ENCODE assay signal across 22 cellular contexts in genomic region chrX:104618106-104618895, GRCh38. TPM values are rescaled to one million over a fixed set of nuclear protein-coding genes. Genes with fewer than 3 reads are reported as not detected.
DNase-seq lines count a peak whose midpoint lies in the region; ATAC-seq and TF ChIP-seq lines count a peak whose summit lies in the region.
"Had no signal": no experiment of that assay in that cellular context is flagged by ENCODE, and none has a peak within 500 bp of the region (broad histone marks: within the 10 kb centered on the region; RNA-seq: fewer than 3 reads in every experiment).

No MANE protein-coding gene starts in this region.

- ATAC-seq in foreskin keratinocyte (peak; percentile 95), left lung (no peak)

- H3K27ac ChIP-seq in RWPE1 (no peak overlapping the region), foreskin keratinocyte (no peak overlapping the region), esophagus squamous epithelium (no peak overlapping the region), caudate nucleus (ENCODE audit: low read depth, low read length) (no peak overlapping the region), left lung (no peak overlapping the region)
- H3K27ac ChIP-seq: GM23248 had no signal

- H3K36me3 ChIP-seq in esophagus squamous epithelium (no peaks in the 10 kb centered on the region), left lung (no peaks in the 10 kb centered on the region)

- H3K9me3 ChIP-seq in esophagus squamous epithelium: no peaks in the 10 kb centered on the region
- H3K9me3 ChIP-seq in left lung: no peaks in the 10 kb centered on the region
- H3K9me3 ChIP-seq: SK-N-SH had no signal

- H3K27me3 ChIP-seq in foreskin keratinocyte: no peaks in the 10 kb centered on the region
- peaks cover 0 to 2% (median 0%) of the 10 kb centered on the region in 4 donors for H3K27me3 ChIP-seq in esophagus squamous epithelium
- H3K27me3 ChIP-seq in left lung: no peaks in the 10 kb centered on the region

- POLR2A ChIA-PET in RWPE1 (lab: Yijun Ruan, JAX; ENCODE audit: low non-redundant PET): no interaction called here

- TF ChIP-seq POLR2A in esophagus squamous epithelium (IDR thresholded peaks at IDR 0.05): no peak

- CTCF ChIA-PET in RWPE1 (lab: Yijun Ruan, JAX): no interaction called here

- intact Hi-C loops in esophagus squamous epithelium (cut with DNase I): no loop called here
- intact Hi-C loops in left lung (cut with DNase I): no loop called here

- H3K4me3 ChIP-seq in esophagus squamous epithelium (no peak overlapping the region), left lung (no peak overlapping the region)
- H3K4me3 ChIP-seq: GM23248 had no signal

- H3K4me1 ChIP-seq in foreskin keratinocyte: peaks cover 4% of the 10 kb centered on the region
- H3K4me1 ChIP-seq in esophagus squamous epithelium: no peaks in the 10 kb centered on the region
- H3K4me1 ChIP-seq in left lung: no peaks in the 10 kb centered on the region

- TF ChIP-seq CTCF in RWPE1 (conservative IDR thresholded peaks at IDR 0.05; ENCODE audit: low read depth): no peak
- TF ChIP-seq CTCF in foreskin keratinocyte (conservative IDR thresholded peaks at IDR 0.05): no peak
- no peak for TF ChIP-seq CTCF in esophagus squamous epithelium (IDR thresholded peaks at IDR 0.05)
- TF ChIP-seq CTCF in left lung (IDR thresholded peaks at IDR 0.05): no peak

- DNase-seq in HPDE6-E6E7 (ENCODE audit: extremely low spot score) (peak; percentile 4), RWPE1 (ENCODE audit: low spot score) (peak; percentile 9), foreskin keratinocyte (peak; percentile 47 to 80), renal cortical epithelial cell (ENCODE audit: low read depth) (peak; percentile 10), esophagus squamous epithelium (lab: John Stamatoyannopoulos, UW) (no peak), caudate nucleus (lab: John Stamatoyannopoulos, UW) (no peak), left lung (no peak)
- DNase-seq: EL, GM23248, H9, HFFc6, KBM-7, NCI-H1105, NCI-H2081, NCI-H2171, NCI-H526, OCI-M1, RPMI8226, SIG-M5, SK-N-SH had no signal

- WGBS in esophagus squamous epithelium, 2 donors: no CpG with 5 or more reads among the region's 2 CpGs

RNA-seq across cellular contexts. Expression of gene IL1RAPL2, which starts 52.3 kb away (rescaled TPM):
- total RNA-seq in foreskin keratinocyte (0.14 and 0.37 TPM in 2 replicates), renal cortical epithelial cell (not detected in 2 replicates), esophagus squamous epithelium (under 1 TPM in 1 of 4 donors, not detected in 3; 0.09 TPM), left lung (not detected)
- polyA plus RNA-seq in foreskin keratinocyte: 0.09 TPM in 1 of 2 replicates, not detected in the other
- total RNA-seq: GM23248, H9, HT-29 had no signal
- polyA plus RNA-seq: CD14-positive monocyte, GM23248 had no signal

Comparison
In these comparisons a context has a peak if more than half of its experiments do, and no peak if none do; other contexts are left out.
1. DNase-seq: peak in HPDE6-E6E7 (single experiment), RWPE1 (single experiment), foreskin keratinocyte (2 of 2) and renal cortical epithelial cell (single experiment); none in esophagus squamous epithelium (single experiment), caudate nucleus (0 of 61) and left lung (0 of 2).